ENCODE assay signal across 18 cellular contexts in the genomic region with DNA sequence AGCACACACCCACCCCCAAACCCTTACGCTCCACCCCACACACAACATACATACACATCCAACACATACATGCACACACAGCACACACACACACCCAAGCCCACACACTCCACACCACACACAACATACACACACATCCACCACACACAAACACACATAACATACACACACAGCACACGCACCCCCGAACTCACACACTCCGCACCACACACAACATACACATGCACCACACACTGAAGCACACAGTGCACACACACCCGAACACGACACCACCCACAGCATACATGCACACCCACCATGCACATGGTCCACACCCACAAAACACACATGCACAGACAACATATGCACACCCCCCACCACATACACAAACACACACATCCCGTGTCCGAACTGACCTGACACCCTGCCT. TPM values are rescaled to one million over a fixed set of nuclear protein-coding genes. Genes with fewer than 3 reads are reported as not detected.
"Had no signal": no experiment of that assay in that cellular context is flagged by ENCODE, and none has a peak within 500 bp of the region (broad histone marks: within the 10 kb centered on the region; RNA-seq: fewer than 3 reads in every experiment).

No MANE protein-coding gene starts in this region.

- H3K9ac ChIP-seq: parathyroid adenoma had no signal

- H3K27ac ChIP-seq: dorsolateral prefrontal cortex, gastrocnemius medialis, heart left ventricle, lower lobe of right lung, parathyroid adenoma, stomach, thoracic aorta had no signal

- H3K4me3 Mint-ChIP-seq: activated B cell treated with CpG ODN at 0.5 μM for 24 hours; activated naive CD4-positive, alpha-beta T cell treated with anti-CD3 and anti-CD28 coated beads for 36 hours; endodermal cell had no signal

- ATAC-seq: gastrocnemius medialis, lower lobe of right lung had no signal

- H3K4me1 ChIP-seq: gastrocnemius medialis, heart left ventricle, lower lobe of right lung, parathyroid adenoma had no signal

- H3K9me3 ChIP-seq: gastrocnemius medialis, heart left ventricle, lower lobe of right lung, stomach, thoracic aorta had no signal

- H2AFZ ChIP-seq: parathyroid adenoma had no signal

- H3K9me3 Mint-ChIP-seq: activated B cell treated with CpG ODN at 0.5 μM for 24 hours; activated naive CD4-positive, alpha-beta T cell treated with anti-CD3 and anti-CD28 coated beads for 36 hours; endodermal cell had no signal

- H3K4me3 ChIP-seq: dorsolateral prefrontal cortex, gastrocnemius medialis, heart left ventricle, lower lobe of right lung, stomach, thoracic aorta had no signal

- H3K36me3 ChIP-seq: gastrocnemius medialis, heart left ventricle, lower lobe of right lung, stomach, thoracic aorta had no signal

- DNase-seq: activated B cell treated with CpG ODN at 0.5 μM for 24 hours; activated CD4-positive, alpha-beta T cell treated with anti-CD3 and anti-CD28 coated beads for 48 hours; activated naive CD4-positive, alpha-beta T cell treated with anti-CD3 and anti-CD28 coated beads for 36 hours; dorsolateral prefrontal cortex; endodermal cell; erythroblast; gastrocnemius medialis; lower lobe of right lung; midbrain; stimulated activated CD4-positive, alpha-beta T cell treated with anti-CD3 and anti-CD28 coated beads, Interleukin-1b, Interleukin-23, amount 100 ng/mL, for 48 hours; stomach had no signal

- H3K27ac Mint-ChIP-seq: activated B cell treated with CpG ODN at 0.5 μM for 24 hours; activated naive CD4-positive, alpha-beta T cell treated with anti-CD3 and anti-CD28 coated beads for 36 hours; endodermal cell had no signal

- H3K79me2 ChIP-seq: parathyroid adenoma had no signal

RNA-seq across cellular contexts. Expression of a gene that starts 2.0 kb away (rescaled TPM):
- total RNA-seq: activated B cell treated with CpG ODN at 0.5 μM for 24 hours; activated naive CD4-positive, alpha-beta T cell treated with anti-CD3 and anti-CD28 coated beads for 36 hours; cardiac septum; endodermal cell; heart left ventricle; lower lobe of right lung; myocyte; T-helper 2 cell treated with Interferon-gamma antibody and Interleukin-4, amounts not matched to agents 100 ng/mL and 5 ng/mL, for 36 hours; thoracic aorta; ureter had no signal
- polyA plus RNA-seq: heart left ventricle, stomach had no signal

RNA-seq across cellular contexts. Expression of a gene that starts 12.5 kb away (rescaled TPM):
- total RNA-seq: activated B cell treated with CpG ODN at 0.5 μM for 24 hours; activated naive CD4-positive, alpha-beta T cell treated with anti-CD3 and anti-CD28 coated beads for 36 hours; cardiac septum; gastrocnemius medialis; lower lobe of right lung; myocyte; T-helper 2 cell treated with Interferon-gamma antibody and Interleukin-4, amounts not matched to agents 100 ng/mL and 5 ng/mL, for 36 hours; thoracic aorta; ureter had no signal
- polyA plus RNA-seq: heart left ventricle had no signal
